ENCODE assay signal across 1 cellular context in the genomic region with DNA sequence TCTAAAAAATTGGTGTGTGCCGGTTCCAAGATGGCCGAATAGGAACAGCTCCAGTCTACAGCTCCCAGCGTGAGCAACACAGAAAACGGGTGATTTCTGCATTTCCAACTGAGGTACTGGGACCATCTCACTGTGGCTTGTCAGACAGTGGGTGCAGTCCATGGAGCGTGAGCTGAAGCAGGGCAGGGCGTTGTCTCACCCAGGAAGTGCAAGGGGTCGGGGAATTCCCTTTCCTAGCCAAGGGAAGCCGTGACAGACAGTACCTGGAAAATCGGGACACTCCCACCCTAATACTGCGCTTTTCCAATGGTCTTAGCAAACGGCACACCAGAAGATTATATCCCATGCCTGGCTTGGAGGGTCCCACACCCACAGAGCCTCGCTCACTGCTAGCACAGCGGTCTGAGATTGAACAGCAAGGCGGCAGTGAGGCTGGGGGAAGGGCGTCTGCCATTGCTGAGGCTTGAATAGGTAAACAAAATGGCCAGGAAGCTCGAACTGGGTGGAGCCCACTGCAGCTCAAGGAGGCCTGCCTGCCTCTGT.
A peak's percentile ranks its signal among the peaks of the same experiment; 100 is the strongest.
TF ChIP-seq lines count a peak whose summit lies in the region.

No MANE protein-coding gene starts in this region.

TF ChIP-seq in H1, 55 proteins besides CTCF, POLR2A, EP300 and RAD21:
- TF ChIP-seq YY1 (IDR thresholded peaks at IDR 0.05; ENCODE audit: low read depth, low read length): 0 out of 2 replicates have a peak, but pooled peaks have one; percentile 22
TF ChIP-seq in H1: peak in this region for 1; not testable (repeated sequence) for 54.
